Comparison of ENCODE assay signal across 8 cellular contexts in the genomic region with DNA sequence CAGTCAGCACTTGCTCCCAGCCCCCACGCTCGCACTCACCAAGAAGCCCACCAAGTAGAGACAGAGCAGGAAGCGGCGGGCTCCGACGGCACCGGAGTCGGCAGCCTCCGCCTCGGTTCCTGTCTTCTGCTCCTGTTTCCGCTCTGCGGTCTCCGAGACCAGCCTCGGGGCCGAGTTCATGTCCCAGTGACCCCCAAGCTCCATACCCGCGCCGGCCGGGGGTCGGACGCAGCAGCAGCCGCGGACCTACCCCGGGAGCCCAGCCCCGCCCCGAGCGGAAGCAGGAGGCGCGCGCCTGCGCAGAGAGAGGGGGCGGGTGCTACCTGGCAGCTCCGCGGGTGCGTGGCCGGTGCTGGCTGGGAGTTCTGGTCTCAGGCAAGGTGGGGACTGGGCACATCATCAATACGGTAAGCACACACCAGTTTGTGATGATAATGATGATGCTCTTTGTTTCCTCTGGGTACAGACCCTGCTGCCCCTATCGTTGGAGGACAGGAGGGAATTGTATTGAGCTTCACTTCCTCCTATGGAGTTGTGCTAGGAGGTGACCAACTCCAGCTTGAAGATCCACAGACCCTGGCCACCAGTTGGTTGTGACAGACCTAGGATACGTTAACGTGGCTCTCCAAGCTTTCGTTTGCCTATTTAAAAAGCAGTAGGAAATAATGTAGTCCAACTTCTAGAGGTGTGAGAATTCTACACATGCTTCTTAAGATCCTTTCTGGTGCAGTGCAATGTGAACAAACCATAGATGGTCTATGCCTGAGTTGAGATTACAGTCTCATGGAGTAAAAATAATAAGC. TPM values are rescaled to one million over a fixed set of nuclear protein-coding genes. Genes with fewer than 3 reads are reported as not detected.
DNase-seq lines count a peak whose midpoint lies in the region; ATAC-seq, FAIRE-seq and TF ChIP-seq lines count a peak whose summit lies in the region.

No MANE protein-coding gene starts in this region.

- intact Hi-C loops in dendritic cell treated with granulocyte-macrophage colony-stimulating factor and Interleukin-4, amounts not matched to agents 40 ng/mL and 50 ng/mL, for 4 days (cut with micrococcal nuclease) = no loop called here
- intact Hi-C loops in HepG2 (cut with micrococcal nuclease; ENCODE audit: unreplicated experiment) = loop anchor here (1.0 kb wide), 1 partner anchor 121 kb away; no protein-coding TSS in a partner anchor

- TF ChIP-seq POLR2A in HepG2 (IDR thresholded peaks at IDR 0.05; ENCODE audit: insufficient read depth in 1 of 2, low read depth in 2 of 2, low read length in 2 of 2) = peak; percentile 82 to 97

- peak overlapping the region; percentile 87 for H3K4me3 Mint-ChIP-seq in dendritic cell treated with granulocyte-macrophage colony-stimulating factor and Interleukin-4, amounts not matched to agents 40 ng/mL and 50 ng/mL, for 4 days

- H2AFZ ChIP-seq in HepG2 (ENCODE audit: low read length) = peak overlapping the region; percentile 95

- H3K79me2 ChIP-seq in HepG2 (ENCODE audit: insufficient read depth, low read length) = peaks cover 60% of the 10 kb centered on the region

- peak; percentile 43 for DNase-seq in AG10803 (ENCODE audit: low read depth)
- peak; percentile 84 for DNase-seq in NCI-H2227 (lab: John Stamatoyannopoulos, UW; ENCODE audit: unreplicated experiment)
- peak; percentile 89 for DNase-seq in activated CD4-positive, alpha-beta T cell treated with anti-CD3 and anti-CD28 coated beads for 48 hours
- peak; percentile 80 for DNase-seq in HepG2 (ENCODE audit: low spot score)
- DNase-seq in stimulated activated CD4-positive, alpha-beta T cell treated with anti-CD3 and anti-CD28 coated beads, Interleukin-4, amount 100 ng/mL, for 1 hour = peak; percentile 92

- peaks cover 0 to 3% of the 10 kb centered on the region in 2 experiments; a peak in 1 of 5 replicates for H3K27me3 ChIP-seq in HepG2 (ENCODE audit: control insufficient read depth in 1 of 2, insufficient read depth in 2 of 2, low read length in 2 of 2)

- peak overlapping the region; percentile 83 for H3K27ac ChIP-seq in HepG2 (ENCODE audit: extremely low read length, insufficient read depth, low read length)

- H3K9ac ChIP-seq in HepG2 (ENCODE audit: insufficient read depth, low read depth, low read length) = peak overlapping the region; percentile 94

- H3K4me1 ChIP-seq in HepG2 (ENCODE audit: insufficient read depth, low read length) = peaks cover 40% of the 10 kb centered on the region

- no peaks in the 10 kb centered on the region for H3K27me3 Mint-ChIP-seq in dendritic cell treated with granulocyte-macrophage colony-stimulating factor and Interleukin-4, amounts not matched to agents 40 ng/mL and 50 ng/mL, for 4 days

- peak overlapping the region; percentile 88 for H3K27ac Mint-ChIP-seq in dendritic cell treated with granulocyte-macrophage colony-stimulating factor and Interleukin-4, amounts not matched to agents 40 ng/mL and 50 ng/mL, for 4 days

- WGBS in HepG2 (ENCODE audit: low lambda C conversion rate) = 0% methylated on average over 18 of the region's 41 CpGs

- TF ChIP-seq CTCF in AG10803 (conservative IDR thresholded peaks at IDR 0.05; ENCODE audit: low read length) = peak; percentile 36
- TF ChIP-seq CTCF in HepG2 (CRISPR knock-in tag; IDR thresholded peaks at IDR 0.05) = no peak

- H3K4me1 Mint-ChIP-seq in dendritic cell treated with granulocyte-macrophage colony-stimulating factor and Interleukin-4, amounts not matched to agents 40 ng/mL and 50 ng/mL, for 4 days (ENCODE audit: low read depth) = peaks cover 20% of the 10 kb centered on the region

- TSS peak; percentile 85 for BruUV-seq in HepG2 (replicated peaks; lab: Mats Ljungman, UMichigan)

- peak overlapping the region; percentile 99 for H3K4me2 ChIP-seq in HepG2 (ENCODE audit: low read depth, low read length)

- H3K4me3 ChIP-seq in AG10803 (ENCODE audit: low read length) (peak overlapping the region; percentile 89), HepG2 (replicated peaks in 1 of 3; ENCODE audit: insufficient read depth in 1 of 3, low read depth in 2 of 3, low read length in 3 of 3) (peak overlapping the region; percentile 95 to 99 (median 96))

- H3K36me3 ChIP-seq in HepG2 (replicated peaks in 1 of 2; ENCODE audit: control insufficient read depth in 1 of 2, insufficient read depth in 2 of 2, low read length in 2 of 2) = peaks cover 0 to 4% of the 10 kb centered on the region in 2 experiments; a peak in 3 of 5 replicates

- 0 out of 2 replicates have a peak, but pooled peaks cover 4% of the 10 kb centered on the region for H4K20me1 ChIP-seq in HepG2 (ENCODE audit: insufficient read depth, low read length)

- ATAC-seq in GM18867 (IDR thresholded peaks at IDR 0.05; ENCODE audit: unreplicated experiment) = peak; percentile 93
- ATAC-seq in HG03066 (IDR thresholded peaks at IDR 0.05; ENCODE audit: low read depth, unreplicated experiment) = peak; percentile 87
- ATAC-seq in HepG2 = peak; percentile 94

- CTCF ChIA-PET in HepG2 (lab: Yijun Ruan, JAX; ENCODE audit: low intra/inter-chr PET ratio, low total read pairs) = no interaction called here

- no peaks in the 10 kb centered on the region for H3K9me3 Mint-ChIP-seq in dendritic cell treated with granulocyte-macrophage colony-stimulating factor and Interleukin-4, amounts not matched to agents 40 ng/mL and 50 ng/mL, for 4 days

- no peak for TF ChIP-seq EP300 in HepG2 (IDR thresholded peaks at IDR 0.05; ENCODE audit: low read depth in 2 of 2, low read length in 2 of 2)
- TF ChIP-seq EP300 in HepG2 (CRISPR knock-in tag; IDR thresholded peaks at IDR 0.05; ENCODE audit: borderline replicate concordance) = no peak; the same call in 1 of the 2 replicates

- FAIRE-seq in HepG2 (lab: Jason Lieb, UNC) = peak; percentile 15

- TF ChIP-seq RAD21 in HepG2 (CRISPR knock-in tag; IDR thresholded peaks at IDR 0.05) = peak; percentile 18; the same call in 1 of the 2 replicates

- H3K9me3 ChIP-seq in HepG2 (ENCODE audit: low read length) = no peaks in the 10 kb centered on the region

- POLR2A ChIA-PET in HepG2 (lab: Yijun Ruan, JAX) = interaction anchor here (0.6 to 3.1 kb wide), 9 partner anchors 10 to 497 kb away, joined by 3 to 42 read pairs (median 5); no protein-coding TSS in a partner anchor

- in situ Hi-C loops in HepG2 (cut with HindIII; ENCODE audit: extremely low pct_ligation_motif_present, low pct_unique_long_range_greater_than_20kb) = no loop called here

- peaks cover 8% of the 10 kb centered on the region for H3K36me3 Mint-ChIP-seq in dendritic cell treated with granulocyte-macrophage colony-stimulating factor and Interleukin-4, amounts not matched to agents 40 ng/mL and 50 ng/mL, for 4 days (ENCODE audit: low read depth)

TF ChIP-seq in HepG2, 621 proteins besides CTCF, POLR2A, EP300 and RAD21 (continues in another document):
- TF ChIP-seq ZFX (CRISPR knock-in tag; IDR thresholded peaks at IDR 0.05; ENCODE audit: low read depth) (peak; percentile 74), ELF4 (CRISPR knock-in tag; IDR thresholded peaks at IDR 0.05; ENCODE audit: borderline replicate concordance) (0 out of 2 replicates have a peak, but pooled peaks have one; percentile 39), ESRRA (CRISPR knock-in tag; IDR thresholded peaks at IDR 0.05; ENCODE audit: low read depth) (peak; percentile 67; the same call in 1 of the 2 replicates), ZNF841 (CRISPR knock-in tag; IDR thresholded peaks at IDR 0.05; ENCODE audit: borderline replicate concordance) (no peak), TOE1 (CRISPR knock-in tag; IDR thresholded peaks at IDR 0.05) (0 out of 2 replicates have a peak, but pooled peaks have one; percentile 55), CAMTA2 (CRISPR knock-in tag; IDR thresholded peaks at IDR 0.05; ENCODE audit: borderline replicate concordance) (peak; percentile 63; the same call in 1 of the 2 replicates)
- TF ChIP-seq, protein P1, sequence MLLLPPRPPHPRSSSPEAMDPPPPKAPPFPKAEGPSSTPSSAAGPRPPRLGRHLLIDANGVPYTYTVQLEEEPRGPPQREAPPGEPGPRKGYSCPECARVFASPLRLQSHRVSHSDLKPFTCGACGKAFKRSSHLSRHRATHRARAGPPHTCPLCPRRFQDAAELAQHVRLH (CRISPR knock-in tag; IDR thresholded peaks at IDR 0.05; ENCODE audit: borderline replicate concordance, low read depth) = 0 out of 2 replicates have a peak, but pooled peaks have one; percentile 32

RNA-seq across cellular contexts. Expression of a gene that starts 25.0 kb away (rescaled TPM):
- 8.9 and 10.6 TPM in 2 replicates for total RNA-seq in HepG2 (2016; rRNA removed; fragmentation: Illumina TruSeq; extraction: Trizol)
- total RNA-seq in HepG2 (2016; cell fraction: cytosol; rRNA removed; fragmentation: Illumina TruSeq; extraction: Trizol; ENCODE audit: low read depth) = 2.9 and 3.2 TPM in 2 replicates
- 8.4 and 10.0 TPM in 2 replicates for total RNA-seq in HepG2 (2016; cell fraction: insoluble cytoplasmic fraction; rRNA removed; fragmentation: Illumina TruSeq; extraction: Trizol)
- total RNA-seq in HepG2 (2016; cell fraction: membrane; rRNA removed; fragmentation: Illumina TruSeq; extraction: Trizol) = 4.3 and 6.3 TPM in 2 replicates
- total RNA-seq in HepG2 (2016; cell fraction: nucleus; rRNA removed; fragmentation: Illumina TruSeq; extraction: Trizol) = 7.5 and 8.7 TPM in 2 replicates
- 8.0 and 8.7 TPM in 2 replicates for polyA plus RNA-seq in HepG2 (2011; rRNA removed)
- polyA plus RNA-seq in HepG2 (2011; cell fraction: cytosol; rRNA removed) = 3.8 and 5.8 TPM in 2 replicates
- polyA plus RNA-seq in HepG2 (2011; cell fraction: nucleus; rRNA removed) = 2.6 and 3.6 TPM in 2 replicates
- polyA plus RNA-seq in HepG2 (2012) = 11.2 and 15.6 TPM in 2 replicates
- 2.3 and 2.5 TPM in 2 replicates for polyA plus RNA-seq in HepG2 (2016; cell fraction: cytosol; fragmentation: Illumina TruSeq; extraction: Trizol; ENCODE audit: low read depth)
- 10.1 and 11.3 TPM in 2 replicates for polyA plus RNA-seq in HepG2 (2016; cell fraction: insoluble cytoplasmic fraction; fragmentation: Illumina TruSeq; extraction: Trizol; ENCODE audit: low read depth)
- polyA plus RNA-seq in HepG2 (2016; cell fraction: membrane; fragmentation: Illumina TruSeq; extraction: Trizol; ENCODE audit: low read depth) = 5.0 and 5.8 TPM in 2 replicates
- 5.8 and 8.3 TPM in 2 replicates for polyA plus RNA-seq in HepG2 (2016; cell fraction: nucleus; fragmentation: Illumina TruSeq; extraction: Trizol; ENCODE audit: insufficient read depth, low read depth)
- 4.8 and 13.3 TPM in 2 replicates for polyA minus RNA-seq in HepG2 (2011; rRNA and poly(A)+ RNA removed; ENCODE audit: low replicate concordance)
- 2.5 and 6.1 TPM in 2 replicates for polyA minus RNA-seq in HepG2 (2011; cell fraction: cytosol; rRNA and poly(A)+ RNA removed)
- polyA minus RNA-seq in HepG2 (2011; cell fraction: nucleus; rRNA and poly(A)+ RNA removed) = 26.4 and 30.3 TPM in 2 replicates

Comparison
In these comparisons a context has a peak if more than half of its experiments do, and no peak if none do; other contexts are left out.
1. Peak in every context shown above with its lines: DNase-seq, ATAC-seq, H3K4me3 ChIP-seq and H3K27ac ChIP-seq.